ENCODE assay signal across 1 cellular context in the genomic region with DNA sequence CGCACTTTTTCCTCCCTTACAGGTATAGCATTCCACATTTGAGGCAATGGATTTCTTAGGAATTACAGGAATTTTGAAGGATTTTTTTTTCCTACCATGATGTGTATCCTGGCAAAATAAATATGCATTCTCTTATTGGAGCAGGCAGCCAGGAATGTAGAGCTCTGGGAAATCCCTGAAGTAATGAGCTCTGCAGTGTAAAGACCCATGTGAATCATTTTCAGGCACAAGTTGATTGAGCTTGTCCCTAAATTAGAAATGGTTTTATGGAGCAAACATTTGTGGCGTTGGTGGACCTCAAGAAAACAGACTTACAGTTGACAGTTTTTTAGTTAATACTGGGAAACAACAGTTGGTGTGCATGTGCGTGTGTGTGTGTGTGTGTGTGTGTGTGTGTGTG.
TF ChIP-seq lines count a peak whose summit lies in the region.

No MANE protein-coding gene starts in this region.

TF ChIP-seq in GM23338, 12 proteins besides CTCF, POLR2A, EP300 and RAD21 (continued from another document):
- TF ChIP-seq, protein P1, sequence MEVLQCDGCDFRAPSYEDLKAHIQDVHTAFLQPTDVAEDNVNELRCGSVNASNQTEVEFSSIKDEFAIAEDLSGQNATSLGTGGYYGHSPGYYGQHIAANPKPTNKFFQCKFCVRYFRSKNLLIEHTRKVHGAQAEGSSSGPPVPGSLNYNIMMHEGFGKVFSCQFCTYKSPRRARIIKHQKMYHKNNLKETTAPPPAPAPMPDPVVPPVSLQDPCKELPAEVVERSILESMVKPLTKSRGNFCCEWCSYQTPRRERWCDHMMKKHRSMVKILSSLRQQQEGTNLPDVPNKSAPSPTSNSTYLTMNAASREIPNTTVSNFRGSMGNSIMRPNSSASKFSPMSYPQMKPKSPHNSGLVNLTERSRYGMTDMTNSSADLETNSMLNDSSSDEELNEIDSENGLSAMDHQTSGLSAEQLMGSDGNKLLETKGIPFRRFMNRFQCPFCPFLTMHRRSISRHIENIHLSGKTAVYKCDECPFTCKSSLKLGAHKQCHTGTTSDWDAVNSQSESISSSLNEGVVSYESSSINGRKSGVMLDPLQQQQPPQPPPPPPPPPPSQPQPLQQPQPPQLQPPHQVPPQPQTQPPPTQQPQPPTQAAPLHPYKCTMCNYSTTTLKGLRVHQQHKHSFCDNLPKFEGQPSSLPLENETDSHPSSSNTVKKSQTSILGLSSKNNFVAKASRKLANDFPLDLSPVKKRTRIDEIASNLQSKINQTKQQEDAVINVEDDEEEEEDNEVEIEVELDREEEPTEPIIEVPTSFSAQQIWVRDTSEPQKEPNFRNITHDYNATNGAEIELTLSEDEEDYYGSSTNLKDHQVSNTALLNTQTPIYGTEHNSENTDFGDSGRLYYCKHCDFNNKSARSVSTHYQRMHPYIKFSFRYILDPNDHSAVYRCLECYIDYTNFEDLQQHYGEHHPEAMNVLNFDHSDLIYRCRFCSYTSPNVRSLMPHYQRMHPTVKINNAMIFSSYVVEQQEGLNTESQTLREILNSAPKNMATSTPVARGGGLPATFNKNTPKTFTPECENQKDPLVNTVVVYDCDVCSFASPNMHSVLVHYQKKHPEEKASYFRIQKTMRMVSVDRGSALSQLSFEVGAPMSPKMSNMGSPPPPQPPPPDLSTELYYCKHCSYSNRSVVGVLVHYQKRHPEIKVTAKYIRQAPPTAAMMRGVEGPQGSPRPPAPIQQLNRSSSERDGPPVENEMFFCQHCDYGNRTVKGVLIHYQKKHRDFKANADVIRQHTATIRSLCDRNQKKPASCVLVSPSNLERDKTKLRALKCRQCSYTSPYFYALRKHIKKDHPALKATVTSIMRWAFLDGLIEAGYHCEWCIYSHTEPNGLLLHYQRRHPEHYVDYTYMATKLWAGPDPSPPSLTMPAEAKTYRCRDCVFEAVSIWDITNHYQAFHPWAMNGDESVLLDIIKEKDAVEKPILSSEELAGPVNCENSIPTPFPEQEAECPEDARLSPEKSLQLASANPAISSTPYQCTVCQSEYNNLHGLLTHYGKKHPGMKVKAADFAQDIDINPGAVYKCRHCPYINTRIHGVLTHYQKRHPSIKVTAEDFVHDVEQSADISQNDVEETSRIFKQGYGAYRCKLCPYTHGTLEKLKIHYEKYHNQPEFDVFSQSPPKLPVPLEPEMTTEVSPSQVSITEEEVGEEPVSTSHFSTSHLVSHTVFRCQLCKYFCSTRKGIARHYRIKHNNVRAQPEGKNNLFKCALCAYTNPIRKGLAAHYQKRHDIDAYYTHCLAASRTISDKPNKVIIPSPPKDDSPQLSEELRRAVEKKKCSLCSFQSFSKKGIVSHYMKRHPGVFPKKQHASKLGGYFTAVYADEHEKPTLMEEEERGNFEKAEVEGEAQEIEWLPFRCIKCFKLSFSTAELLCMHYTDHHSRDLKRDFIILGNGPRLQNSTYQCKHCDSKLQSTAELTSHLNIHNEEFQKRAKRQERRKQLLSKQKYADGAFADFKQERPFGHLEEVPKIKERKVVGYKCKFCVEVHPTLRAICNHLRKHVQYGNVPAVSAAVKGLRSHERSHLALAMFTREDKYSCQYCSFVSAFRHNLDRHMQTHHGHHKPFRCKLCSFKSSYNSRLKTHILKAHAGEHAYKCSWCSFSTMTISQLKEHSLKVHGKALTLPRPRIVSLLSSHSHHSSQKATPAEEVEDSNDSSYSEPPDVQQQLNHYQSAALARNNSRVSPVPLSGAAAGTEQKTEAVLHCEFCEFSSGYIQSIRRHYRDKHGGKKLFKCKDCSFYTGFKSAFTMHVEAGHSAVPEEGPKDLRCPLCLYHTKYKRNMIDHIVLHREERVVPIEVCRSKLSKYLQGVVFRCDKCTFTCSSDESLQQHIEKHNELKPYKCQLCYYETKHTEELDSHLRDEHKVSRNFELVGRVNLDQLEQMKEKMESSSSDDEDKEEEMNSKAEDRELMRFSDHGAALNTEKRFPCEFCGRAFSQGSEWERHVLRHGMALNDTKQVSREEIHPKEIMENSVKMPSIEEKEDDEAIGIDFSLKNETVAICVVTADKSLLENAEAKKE (CRISPR knock-in tag; IDR thresholded peaks at IDR 0.05) = no peak
